8 cellular contexts compared by ENCODE assay signal in genomic region chr19:38849746-38850230, GRCh38.
DNase-seq lines count a peak whose midpoint lies in the region; ATAC-seq and TF ChIP-seq lines count a peak whose summit lies in the region.

HNRNPL (minus strand) TSS chr19:38849986; CDS start chr19:38849966, 20 bp downstream.

- no peaks in the 10 kb centered on the region for H3K27me3 Mint-ChIP-seq in T-helper 1 cell treated with Interleukin-12 subunit alpha and Interleukin-12 subunit beta and Interleukin-4 antibody, amounts not matched to agents 30 μg/mL and 1 μg/mL, for 36 hours (ENCODE audit: low read depth)

- no peak for DNase-seq in brain microvascular endothelial cell
- DNase-seq in kidney glomerular epithelial cell (lab: John Stamatoyannopoulos, UW) = peak; percentile 100
- DNase-seq in stimulated activated CD8-positive, alpha-beta memory T cell treated with anti-CD3 and anti-CD28 coated beads, Interleukin-12 subunit alpha, Interleukin-12 subunit beta, amount 100 ng/mL, for 4 hours (ENCODE audit: low read depth) = peak; percentile 98
- DNase-seq in AML-193 (lab: John Stamatoyannopoulos, UW) = no peak

- peaks cover 39% of the 10 kb centered on the region for H3K4me1 Mint-ChIP-seq in T-helper 1 cell treated with Interleukin-12 subunit alpha and Interleukin-12 subunit beta and Interleukin-4 antibody, amounts not matched to agents 30 μg/mL and 1 μg/mL, for 36 hours (ENCODE audit: low read depth)

- H3K9me3 Mint-ChIP-seq in T-helper 1 cell treated with Interleukin-12 subunit alpha and Interleukin-12 subunit beta and Interleukin-4 antibody, amounts not matched to agents 30 μg/mL and 1 μg/mL, for 36 hours = no peaks in the 10 kb centered on the region

- H3K27ac ChIP-seq in brain microvascular endothelial cell = peak within 1 kb of the TSS; percentile 100

- no peaks in the 10 kb centered on the region for H3K27me3 ChIP-seq in brain microvascular endothelial cell (replicated peaks)

- peak; percentile 55 for TF ChIP-seq CTCF in brain microvascular endothelial cell (IDR thresholded peaks at IDR 0.05; ENCODE audit: low read depth, low read length, missing control alignments)

- peaks cover 30% of the 10 kb centered on the region for H3K36me3 Mint-ChIP-seq in T-helper 1 cell treated with Interleukin-12 subunit alpha and Interleukin-12 subunit beta and Interleukin-4 antibody, amounts not matched to agents 30 μg/mL and 1 μg/mL, for 36 hours (ENCODE audit: low read depth)

- H3K27ac Mint-ChIP-seq in T-helper 1 cell treated with Interleukin-12 subunit alpha and Interleukin-12 subunit beta and Interleukin-4 antibody, amounts not matched to agents 30 μg/mL and 1 μg/mL, for 36 hours = peak within 1 kb of the TSS; percentile 97

- in situ Hi-C loops in brain microvascular endothelial cell (cut with HindIII; ENCODE audit: low pct_ligation_motif_present, low sequenced_read_pairs) = no loop called here

- H3K4me3 Mint-ChIP-seq in T-helper 1 cell treated with Interleukin-12 subunit alpha and Interleukin-12 subunit beta and Interleukin-4 antibody, amounts not matched to agents 30 μg/mL and 1 μg/mL, for 36 hours = peak within 1 kb of the TSS; percentile 95

- ATAC-seq in GM18858 (IDR thresholded peaks at IDR 0.05; ENCODE audit: unreplicated experiment) (peak; percentile 37), HG02970 (IDR thresholded peaks at IDR 0.05; ENCODE audit: low FRiP score, unreplicated experiment) (peak; percentile 47), HG03095 (IDR thresholded peaks at IDR 0.05; ENCODE audit: unreplicated experiment) (no peak)

- H3K36me3 ChIP-seq in brain microvascular endothelial cell (replicated peaks) = peaks cover 33% of the 10 kb centered on the region

- H3K4me3 ChIP-seq in brain microvascular endothelial cell (ENCODE audit: low read depth, low read length) = peak within 1 kb of the TSS; percentile 70

Comparison
In these comparisons a context has a peak if more than half of its experiments do, and no peak if none do; other contexts are left out.
1. DNase-seq: peak in kidney glomerular epithelial cell (single experiment) and stimulated activated CD8-positive, alpha-beta memory T cell treated with anti-CD3 and anti-CD28 coated beads, Interleukin-12 subunit alpha, Interleukin-12 subunit beta, amount 100 ng/mL, for 4 hours (single experiment); none in brain microvascular endothelial cell (single experiment) and AML-193 (0 of 2).